Comparison of ENCODE assay signal across 33 cellular contexts in genomic region chr6:123895346-123895745, GRCh38.
"Had no signal": no experiment of that assay in that cellular context is flagged by ENCODE, and none has a peak within 500 bp of the region (broad histone marks: within the 10 kb centered on the region; RNA-seq: fewer than 3 reads in every experiment).

No MANE protein-coding gene starts in this region.

- H3K36me3 ChIP-seq: adrenal gland, brain microvascular endothelial cell, cardiac muscle cell, MG63 had no signal

- H3K4me1 ChIP-seq: adrenal gland had no signal

- H3K4me3 ChIP-seq: adrenal gland, cardiac muscle cell, MG63, PC-9 had no signal

- ATAC-seq: activated naive CD4-positive, alpha-beta T cell treated with anti-CD3 and anti-CD28 coated beads, Interleukin-2, amount 50 U/mL, for 72 hours; activated T-cell treated with anti-CD3 and anti-CD28 coated beads, Interleukin-2, amount 50 U/mL, for 4 hours had no signal

- H3K9me3 ChIP-seq: adrenal gland, MG63 had no signal

- DNase-seq: activated B cell treated with CpG ODN at 0.5 μM for 24 hours; activated CD4-positive, alpha-beta memory T cell treated with anti-CD3 and anti-CD28 coated beads for 36 hours; activated CD4-positive, alpha-beta T cell treated with anti-CD3 and anti-CD28 coated beads for 4 hours; activated CD4-positive, alpha-beta T cell treated with anti-CD3 and anti-CD28 coated beads, Interleukin-2, amount 50 U/mL, for 1 hour; activated CD4-positive, CD25-positive, alpha-beta regulatory T cell treated with anti-CD3 and anti-CD28 coated beads, Interleukin-2, amount 50 U/mL, for 72 hours; activated CD8-positive, alpha-beta memory T cell treated with anti-CD3 and anti-CD28 coated beads, Interleukin-2, amount 50 U/mL, for 4 hours; activated gamma-delta T cell treated with Interleukin-2 at 50 U/mL for 16 hours; activated naive CD4-positive, alpha-beta T cell treated with anti-CD3 and anti-CD28 coated beads for 36 hours; activated T-cell treated with anti-CD3 and anti-CD28 coated beads for 4 hours; activated T-cell treated with anti-CD3 and anti-CD28 coated beads, Interleukin-2, amount 50 U/mL, for 4 hours; adrenal gland; aorta; brain microvascular endothelial cell; Kasumi-1; KG1; MG63; NCI-H1048; NCI-H1105 treated with DMSO at 0.1 percent for 48 hours; NCI-H1436; NCI-H1694; NCI-H1930; NCI-H2081 treated with DMSO at 0.1 percent for 48 hours; NCI-H345; NCI-H524 treated with DMSO at 0.1 percent for 48 hours; PC-9; Right ventricle myocardium superior; SW 1271; T-helper 1 cell; T-helper 2 cell; T-helper 9 cell had no signal

- H3K27ac ChIP-seq: adrenal gland, brain microvascular endothelial cell, cardiac muscle cell, PC-9, VCaP had no signal

- H3K4me2 ChIP-seq: PC-9 had no signal
